1 cellular context compared by ENCODE assay signal in genomic region chr1:46581685-46582455, GRCh38.
TF ChIP-seq lines count a peak whose summit lies in the region.

No MANE protein-coding gene starts in this region.

TF ChIP-seq in K562, 482 proteins besides CTCF, POLR2A, EP300 and RAD21:
- TF ChIP-seq ATF7 (IDR thresholded peaks at IDR 0.05) (0 out of 2 replicates have a peak, but pooled peaks have one; percentile 20), SMAD4 (CRISPR knock-in tag; conservative IDR thresholded peaks at IDR 0.05) (no peak), CEBPG (CRISPR knock-in tag; IDR thresholded peaks at IDR 0.05) (peak; percentile 70; the same call in 1 of the 2 replicates), CEBPG (tag; conservative IDR thresholded peaks at IDR 0.05 in 1 of 2, IDR thresholded peaks at IDR 0.05 in 1 of 2) (peak; percentile 74 to 94), MEIS2 (IDR thresholded peaks at IDR 0.05; ENCODE audit: partially characterized antibody) (peak; percentile 76), PKNOX1 (IDR thresholded peaks at IDR 0.05) (peak; percentile 44; the same call in 1 of the 2 replicates), TCF3 (CRISPR knock-in tag; IDR thresholded peaks at IDR 0.05) (peak; percentile 14; the same call in 1 of the 2 replicates), FOSL1 (tag; conservative IDR thresholded peaks at IDR 0.05) (peak; percentile 6; the same call in 1 of the 2 replicates), DMBX1 (CRISPR knock-in tag; IDR thresholded peaks at IDR 0.05; ENCODE audit: borderline replicate concordance) (no peak), JUND (IDR thresholded peaks at IDR 0.05; ENCODE audit: borderline replicate concordance, low read depth, low read length) (peak; percentile 18; the same call in 1 of the 2 replicates), JUND (tag; IDR thresholded peaks at IDR 0.05; ENCODE audit: borderline replicate concordance, low read depth, low read length) (no peak; the same call in 2 of the 3 replicates), PBX2 (CRISPR knock-in tag; IDR thresholded peaks at IDR 0.05; ENCODE audit: low read depth) (no peak), PBX2 (tag; conservative IDR thresholded peaks at IDR 0.05; ENCODE audit: low read depth) (peak; percentile 67), RBM22 (IDR thresholded peaks at IDR 0.05; ENCODE audit: low read depth, low read length, poor library complexity, severe bottlenecking) (no peak), ZNF551 (CRISPR knock-in tag; IDR thresholded peaks at IDR 0.05) (no peak), CEBPB (tag; IDR thresholded peaks at IDR 0.05) (peak; percentile 97), FOXK1 (CRISPR knock-in tag; IDR thresholded peaks at IDR 0.05; ENCODE audit: borderline replicate concordance) (0 out of 2 replicates have a peak, but pooled peaks have one; percentile 41), MTA2 (IDR thresholded peaks at IDR 0.05; ENCODE audit: low read depth) (no peak), ZNF232 (CRISPR knock-in tag; IDR thresholded peaks at IDR 0.05) (peak; percentile 26; the same call in 1 of the 2 replicates), GABPA (tag; conservative IDR thresholded peaks at IDR 0.05; ENCODE audit: low read depth) (peak; percentile 26; the same call in 1 of the 2 replicates), CTBP1 (IDR thresholded peaks at IDR 0.05; ENCODE audit: borderline replicate concordance) (peak; percentile 41; the same call in 1 of the 2 replicates), ATF3 (IDR thresholded peaks at IDR 0.05) (0 out of 2 replicates have a peak, but pooled peaks have one; percentile 15), ATF3 (CRISPR knock-in tag; conservative IDR thresholded peaks at IDR 0.05) (no peak), GATA2 (CRISPR knock-in tag; IDR thresholded peaks at IDR 0.05) (peak; percentile 54), SMARCE1 (IDR thresholded peaks at IDR 0.05) (peak; percentile 57; the same call in 1 of the 2 replicates), ZNF121 (CRISPR knock-in tag; conservative IDR thresholded peaks at IDR 0.05) (0 out of 2 replicates have a peak, but pooled peaks have one; percentile 16), NRF1 (conservative IDR thresholded peaks at IDR 0.05 in 1 of 2, IDR thresholded peaks at IDR 0.05 in 1 of 2) (peak; percentile 11 to 38; a peak in 2 of 4 replicates), MITF (IDR thresholded peaks at IDR 0.05) (0 out of 2 replicates have a peak, but pooled peaks have one; percentile 32), HDAC1 (IDR thresholded peaks at IDR 0.05) (no peak), ZBTB43 (CRISPR knock-in tag; IDR thresholded peaks at IDR 0.05) (0 out of 2 replicates have a peak, but pooled peaks have one; percentile 38)
